In genomic region chr1:56448937-56449336, GRCh38 we compare ENCODE assay signal across 20 cellular contexts.
DNase-seq lines count a peak whose midpoint lies in the region; ATAC-seq, FAIRE-seq and TF ChIP-seq lines count a peak whose summit lies in the region.
"Had no signal": no experiment of that assay in that cellular context is flagged by ENCODE, and none has a peak within 500 bp of the region (broad histone marks: within the 10 kb centered on the region; RNA-seq: fewer than 3 reads in every experiment).

No MANE protein-coding gene starts in this region.

- H4K20me1 ChIP-seq in mammary epithelial cell (ENCODE audit: insufficient read depth, low read length), result no peaks in the 10 kb centered on the region
- H4K20me1 ChIP-seq in keratinocyte (ENCODE audit: control insufficient read depth, extremely low read depth, insufficient read depth, low read length), result no peaks in the 10 kb centered on the region

- H3K9ac ChIP-seq in mammary epithelial cell (ENCODE audit: insufficient read depth, low read length), result no peak overlapping the region
- no peak overlapping the region for H3K9ac ChIP-seq in keratinocyte (ENCODE audit: control insufficient read depth, extremely low read depth, insufficient read depth, low read length)

- H3K4me2 ChIP-seq in mammary epithelial cell (ENCODE audit: insufficient read depth, low read depth, low read length) (no peak overlapping the region), keratinocyte (ENCODE audit: control insufficient read depth, extremely low read depth, insufficient read depth, low read depth, low read length) (no peak overlapping the region)
- H3K4me2 ChIP-seq: PC-9 had no signal

- DNase-seq in HK-2 (ENCODE audit: unreplicated experiment) (peak; percentile 7), mammary epithelial cell (peak; percentile 38), keratinocyte (ENCODE audit: low read depth, low spot score) (no peak), thoracic aorta (ENCODE audit: low spot score) (no peak), mucosa of gallbladder (ENCODE audit: low spot score) (no peak)
- DNase-seq: activated CD4-positive, alpha-beta T cell treated with anti-CD3 and anti-CD28 coated beads, Interleukin-2, amount 50 U/mL, for 1 hour; activated naive CD4-positive, alpha-beta T cell treated with anti-CD3 and anti-CD28 coated beads, Interleukin-2, amount 50 U/mL, for 16 hours; activated T-cell treated with anti-CD3 and anti-CD28 coated beads for 4 hours; brain microvascular endothelial cell; midbrain; NCI-H526 treated with DMSO at 0.1 percent for 48 hours; PC-9; stimulated activated CD4-positive, alpha-beta T cell treated with anti-CD3 and anti-CD28 coated beads, Interleukin-4, amount 100 ng/mL, for 24 hours; stimulated activated CD8-positive, alpha-beta memory T cell treated with anti-CD3 and anti-CD28 coated beads, Interleukin-4, amount 100 ng/mL, for 48 hours; testis had no signal

- H3K27ac ChIP-seq in mammary epithelial cell (ENCODE audit: insufficient read depth, low read depth, low read length) (no peak overlapping the region), keratinocyte (ENCODE audit: control insufficient read depth, insufficient read depth, low read length) (no peak overlapping the region), thoracic aorta (no peak overlapping the region)
- H3K27ac ChIP-seq: brain microvascular endothelial cell, PC-9, testis had no signal

- TF ChIP-seq CTCF in mammary epithelial cell (conservative IDR thresholded peaks at IDR 0.05 in 1 of 2, IDR thresholded peaks at IDR 0.05 in 1 of 2; ENCODE audit: extremely low read depth in 1 of 2, insufficient read depth in 1 of 2, low read depth in 1 of 2, low read length in 2 of 2) (no peak), keratinocyte (optimal IDR thresholded peaks at IDR 0.05 in 1 of 3, IDR thresholded peaks at IDR 0.05 in 1 of 3, conservative IDR thresholded peaks at IDR 0.05 in 1 of 3; ENCODE audit: extremely low read depth in 1 of 3, insufficient read depth in 2 of 3, low read length in 3 of 3) (no peak), thoracic aorta (IDR thresholded peaks at IDR 0.05) (no peak)

- peak; percentile 19 for ATAC-seq in thoracic aorta (ENCODE audit: insufficient number of reproducible peaks, low FRiP score, low read depth)
- ATAC-seq in HG03565 (IDR thresholded peaks at IDR 0.05; ENCODE audit: unreplicated experiment), result no peak
- no peak for ATAC-seq in stimulated activated memory B cell treated with anti-CD40 and anti-IgM and Interleukin-4, amounts not matched to agents 10 μg/mL and 1 μg/mL and 100 μg/mL, for 72 hours

- H3K27me3 ChIP-seq in mammary epithelial cell (ENCODE audit: insufficient read depth, low read length), result no peaks in the 10 kb centered on the region
- peaks cover 8% of the 10 kb centered on the region for H3K27me3 ChIP-seq in keratinocyte (ENCODE audit: control insufficient read depth, extremely low read depth, insufficient read depth, low read length)
- no peaks in the 10 kb centered on the region for H3K27me3 ChIP-seq in thoracic aorta (replicated peaks; ENCODE audit: insufficient read depth)
- H3K27me3 ChIP-seq: brain microvascular endothelial cell, testis had no signal

- H3K4me1 ChIP-seq in mammary epithelial cell (ENCODE audit: insufficient read depth, low read length) (no peaks in the 10 kb centered on the region), keratinocyte (ENCODE audit: control insufficient read depth, extremely low read depth, insufficient read depth, low read length) (no peaks in the 10 kb centered on the region), thoracic aorta (ENCODE audit: control insufficient read depth in 1 of 2, low read depth in 2 of 2) (peaks cover 16 to 51% of the 10 kb centered on the region in 2 donors)

- no peak overlapping the region for H3K27ac Mint-ChIP-seq in stimulated activated memory B cell treated with anti-CD40 and anti-IgM and Interleukin-4, amounts not matched to agents 10 μg/mL and 1 μg/mL and 100 μg/mL, for 72 hours
- H3K27ac Mint-ChIP-seq: CD14-positive monocyte had no signal

- BruUV-seq in mammary epithelial cell (replicated peaks; lab: Mats Ljungman, UMichigan), result no TSS peak

- H3K4me3 ChIP-seq in mammary epithelial cell (replicated peaks in 1 of 3; ENCODE audit: insufficient read depth in 1 of 3, low read depth in 2 of 3, low read length in 3 of 3) (no peak overlapping the region), keratinocyte (ENCODE audit: control insufficient read depth in 2 of 3, extremely low read depth in 1 of 3, insufficient read depth in 2 of 3, low read depth in 1 of 3, low read length in 3 of 3) (no peak overlapping the region), thoracic aorta (no peak overlapping the region)
- H3K4me3 ChIP-seq: PC-9, testis had no signal

- H3K9me1 ChIP-seq in keratinocyte (ENCODE audit: control insufficient read depth, extremely low read depth, insufficient read depth, low read length), result no peaks in the 10 kb centered on the region

- peak; percentile 17 for FAIRE-seq in keratinocyte (lab: Jason Lieb, UNC)
- FAIRE-seq: GM19239, TTC549 had no signal

- H3K9me3 ChIP-seq in mammary epithelial cell (replicated peaks; ENCODE audit: insufficient read depth, low read length), result no peaks in the 10 kb centered on the region
- H3K9me3 ChIP-seq in keratinocyte (ENCODE audit: control insufficient read depth, low read depth, low read length), result no peaks in the 10 kb centered on the region
- no peaks in the 10 kb centered on the region for H3K9me3 ChIP-seq in thoracic aorta
- H3K9me3 ChIP-seq: testis had no signal

- no peaks in the 10 kb centered on the region for H3K36me3 Mint-ChIP-seq in stimulated activated memory B cell treated with anti-CD40 and anti-IgM and Interleukin-4, amounts not matched to agents 10 μg/mL and 1 μg/mL and 100 μg/mL, for 72 hours
- H3K36me3 Mint-ChIP-seq: CD14-positive monocyte had no signal

- WGBS in mammary epithelial cell (ENCODE audit: low coverage, missing lambda C conversion rate), result 9% methylated on average over 6 of the region's 6 CpGs

- no peak overlapping the region for H3K4me3 Mint-ChIP-seq in stimulated activated memory B cell treated with anti-CD40 and anti-IgM and Interleukin-4, amounts not matched to agents 10 μg/mL and 1 μg/mL and 100 μg/mL, for 72 hours
- H3K4me3 Mint-ChIP-seq: CD14-positive monocyte had no signal

- H2AFZ ChIP-seq in mammary epithelial cell (ENCODE audit: low read depth, low read length), result peak overlapping the region; percentile 27
- H2AFZ ChIP-seq in keratinocyte (ENCODE audit: control insufficient read depth, low read length), result peak overlapping the region; percentile 31
- H2AFZ ChIP-seq: PC-9 had no signal

- CTCF ChIA-PET in mammary epithelial cell (lab: Charles Lee; ENCODE audit: low non-redundant PET), result no interaction called here

- H3K79me2 ChIP-seq in mammary epithelial cell (ENCODE audit: insufficient read depth, low read length) (no peaks in the 10 kb centered on the region), keratinocyte (ENCODE audit: control insufficient read depth, insufficient read depth, low read length) (no peaks in the 10 kb centered on the region)

- H3K9me3 Mint-ChIP-seq in stimulated activated memory B cell treated with anti-CD40 and anti-IgM and Interleukin-4, amounts not matched to agents 10 μg/mL and 1 μg/mL and 100 μg/mL, for 72 hours, result no peaks in the 10 kb centered on the region
- H3K9me3 Mint-ChIP-seq: CD14-positive monocyte had no signal

- dilution Hi-C loops in mammary epithelial cell (cut with HindIII; ENCODE audit: low sequenced_read_pairs) (no loop called here), keratinocyte (cut with MboI; ENCODE audit: extremely low pct_ligation_motif_present, low sequenced_read_pairs) (no loop called here)

- H3K4me1 Mint-ChIP-seq in stimulated activated memory B cell treated with anti-CD40 and anti-IgM and Interleukin-4, amounts not matched to agents 10 μg/mL and 1 μg/mL and 100 μg/mL, for 72 hours, result no peaks in the 10 kb centered on the region

- H3K36me3 ChIP-seq in mammary epithelial cell (ENCODE audit: insufficient read depth, low read length), result no peaks in the 10 kb centered on the region
- no peaks in the 10 kb centered on the region for H3K36me3 ChIP-seq in keratinocyte (ENCODE audit: control insufficient read depth in 2 of 2, extremely low read depth in 1 of 2, insufficient read depth in 2 of 2, low read length in 2 of 2)
- H3K36me3 ChIP-seq in thoracic aorta, result no peaks in the 10 kb centered on the region
- H3K36me3 ChIP-seq: brain microvascular endothelial cell had no signal

- H3K27me3 Mint-ChIP-seq in stimulated activated memory B cell treated with anti-CD40 and anti-IgM and Interleukin-4, amounts not matched to agents 10 μg/mL and 1 μg/mL and 100 μg/mL, for 72 hours, result no peaks in the 10 kb centered on the region

- in situ Hi-C loops in mammary epithelial cell (cut with MboI; ENCODE audit: low sequenced_read_pairs in 2 of 2), result no loop called here

- intact Hi-C loops in mammary epithelial cell (cut with micrococcal nuclease), result no loop called here

Comparison
In these comparisons a context has a peak if more than half of its experiments do, and no peak if none do; other contexts are left out.
1. DNase-seq: peak in HK-2 (single experiment) and mammary epithelial cell (single experiment); none in keratinocyte (single experiment), thoracic aorta (single experiment) and mucosa of gallbladder (single experiment).